11 cellular contexts compared by ENCODE assay signal in the genomic region with DNA sequence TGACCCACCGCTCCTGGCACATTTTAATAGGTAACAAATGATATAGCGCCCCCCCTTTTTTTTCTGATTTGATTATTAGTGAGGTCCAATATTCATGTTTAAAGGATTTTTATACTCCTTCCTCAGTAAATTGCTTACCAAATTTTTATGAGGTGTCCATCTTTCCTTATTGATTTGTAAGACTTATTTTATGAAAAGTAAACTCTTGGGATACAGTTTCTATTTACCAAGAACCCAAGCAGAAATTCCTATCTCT. TPM values are rescaled to one million over a fixed set of nuclear protein-coding genes. Genes with fewer than 3 reads are reported as not detected.
DNase-seq lines count a peak whose midpoint lies in the region; ATAC-seq and TF ChIP-seq lines count a peak whose summit lies in the region.
"Had no signal": no experiment of that assay in that cellular context is flagged by ENCODE, and none has a peak within 500 bp of the region (broad histone marks: within the 10 kb centered on the region; RNA-seq: fewer than 3 reads in every experiment).

No MANE protein-coding gene starts in this region.

- no peak for DNase-seq in activated naive CD4-positive, alpha-beta T cell treated with anti-CD3 and anti-CD28 coated beads, Interleukin-2, amount 50 U/mL, for 72 hours (ENCODE audit: low spot score in 2 of 2)
- no peak for DNase-seq in activated naive CD4-positive, alpha-beta T cell treated with anti-CD3 and anti-CD28 coated beads for 36 hours
- DNase-seq in PC-9 (no peak), kidney glomerular epithelial cell (lab: John Stamatoyannopoulos, UW) (no peak), GOT3 (lab: John Stamatoyannopoulos, UW) (no peak), MM.1S (no peak)
- no peak for DNase-seq in central memory CD8-positive, alpha-beta T cell (ENCODE audit: low spot score in 2 of 2)
- DNase-seq in stimulated activated effector memory CD8-positive, alpha-beta T cell treated with anti-CD3 and anti-CD28 coated beads, Interleukin-12 subunit alpha, Interleukin-12 subunit beta, amount 100 ng/mL, for 72 hours (ENCODE audit: low spot score in 2 of 2): no peak

- ATAC-seq in activated naive CD4-positive, alpha-beta T cell treated with anti-CD3 and anti-CD28 coated beads, Interleukin-2, amount 50 U/mL, for 72 hours: no peak
- no peak for ATAC-seq in central memory CD8-positive, alpha-beta T cell (replicated peaks; ENCODE audit: extremely low read depth, poor library complexity, severe bottlenecking)
- ATAC-seq in stimulated activated effector memory CD8-positive, alpha-beta T cell treated with anti-CD3 and anti-CD28 coated beads, Interleukin-12 subunit alpha, Interleukin-12 subunit beta, amount 100 ng/mL, for 72 hours: no peak
- ATAC-seq: esophagus mucosa had no signal

- no peaks in the 10 kb centered on the region for H3K9me3 Mint-ChIP-seq in activated naive CD4-positive, alpha-beta T cell treated with anti-CD3 and anti-CD28 coated beads, Interleukin-2, amount 50 U/mL, for 72 hours
- H3K9me3 Mint-ChIP-seq in activated naive CD4-positive, alpha-beta T cell treated with anti-CD3 and anti-CD28 coated beads for 36 hours: no peaks in the 10 kb centered on the region
- no peaks in the 10 kb centered on the region for H3K9me3 Mint-ChIP-seq in central memory CD8-positive, alpha-beta T cell
- no peaks in the 10 kb centered on the region for H3K9me3 Mint-ChIP-seq in stimulated activated effector memory CD8-positive, alpha-beta T cell treated with anti-CD3 and anti-CD28 coated beads, Interleukin-12 subunit alpha, Interleukin-12 subunit beta, amount 100 ng/mL, for 72 hours

- BruUV-seq in PC-9 (replicated peaks; lab: Mats Ljungman, UMichigan): no TSS peak

- no peak overlapping the region for H2AFZ ChIP-seq in PC-9
- no peak overlapping the region for H2AFZ ChIP-seq in MM.1S (ENCODE audit: low read length)

- H3K27me3 ChIP-seq in PC-9 (ENCODE audit: insufficient read depth, low read depth) (no peaks in the 10 kb centered on the region), MM.1S (replicated peaks; ENCODE audit: insufficient read depth, low read length) (no peaks in the 10 kb centered on the region)
- H3K27me3 ChIP-seq: cardiac muscle cell had no signal

- H3K27ac ChIP-seq in PC-9: no peak overlapping the region
- no peak overlapping the region for H3K27ac ChIP-seq in MM.1S (ENCODE audit: low read length)
- H3K27ac ChIP-seq: cardiac muscle cell had no signal

- H3K9me2 ChIP-seq in PC-9 (ENCODE audit: insufficient read depth) (no peaks in the 10 kb centered on the region), MM.1S (replicated peaks; ENCODE audit: insufficient read depth, low read length) (no peaks in the 10 kb centered on the region)

- peaks cover 22 to 28% of the 10 kb centered on the region in 2 donors for H3K36me3 Mint-ChIP-seq in activated naive CD4-positive, alpha-beta T cell treated with anti-CD3 and anti-CD28 coated beads, Interleukin-2, amount 50 U/mL, for 72 hours
- peaks cover 25% of the 10 kb centered on the region for H3K36me3 Mint-ChIP-seq in activated naive CD4-positive, alpha-beta T cell treated with anti-CD3 and anti-CD28 coated beads for 36 hours (ENCODE audit: low read depth)
- peaks cover 43% of the 10 kb centered on the region for H3K36me3 Mint-ChIP-seq in central memory CD8-positive, alpha-beta T cell (ENCODE audit: insufficient read depth)
- H3K36me3 Mint-ChIP-seq in stimulated activated effector memory CD8-positive, alpha-beta T cell treated with anti-CD3 and anti-CD28 coated beads, Interleukin-12 subunit alpha, Interleukin-12 subunit beta, amount 100 ng/mL, for 72 hours: peaks cover 62% of the 10 kb centered on the region

- H3K4me3 ChIP-seq in PC-9: peak overlapping the region; percentile 92; the same call in 1 of the 2 replicates
- H3K4me3 ChIP-seq in MM.1S (ENCODE audit: low read length): no peak overlapping the region
- H3K4me3 ChIP-seq: cardiac muscle cell, lung had no signal

- H3K27ac Mint-ChIP-seq in activated naive CD4-positive, alpha-beta T cell treated with anti-CD3 and anti-CD28 coated beads, Interleukin-2, amount 50 U/mL, for 72 hours: peak overlapping the region; percentile 44 to 82
- H3K27ac Mint-ChIP-seq in activated naive CD4-positive, alpha-beta T cell treated with anti-CD3 and anti-CD28 coated beads for 36 hours: no peak overlapping the region
- peak overlapping the region; percentile 100 for H3K27ac Mint-ChIP-seq in central memory CD8-positive, alpha-beta T cell (ENCODE audit: low read depth)
- peak overlapping the region; percentile 81 for H3K27ac Mint-ChIP-seq in stimulated activated effector memory CD8-positive, alpha-beta T cell treated with anti-CD3 and anti-CD28 coated beads, Interleukin-12 subunit alpha, Interleukin-12 subunit beta, amount 100 ng/mL, for 72 hours

- H3K9me3 ChIP-seq in PC-9 (ENCODE audit: insufficient read depth, low read depth) (no peaks in the 10 kb centered on the region), MM.1S (replicated peaks; ENCODE audit: insufficient read depth, low read length) (no peaks in the 10 kb centered on the region)

- no peak for TF ChIP-seq CTCF in PC-9 (conservative IDR thresholded peaks at IDR 0.05)
- TF ChIP-seq CTCF in MM.1S (IDR thresholded peaks at IDR 0.05; ENCODE audit: low read length): no peak

- H3K4me1 Mint-ChIP-seq in activated naive CD4-positive, alpha-beta T cell treated with anti-CD3 and anti-CD28 coated beads for 36 hours (ENCODE audit: low read depth): peaks cover 6% of the 10 kb centered on the region
- H3K4me1 Mint-ChIP-seq in central memory CD8-positive, alpha-beta T cell: peaks cover 14% of the 10 kb centered on the region
- peaks cover 7% of the 10 kb centered on the region for H3K4me1 Mint-ChIP-seq in stimulated activated effector memory CD8-positive, alpha-beta T cell treated with anti-CD3 and anti-CD28 coated beads, Interleukin-12 subunit alpha, Interleukin-12 subunit beta, amount 100 ng/mL, for 72 hours

- intact Hi-C loops in activated naive CD4-positive, alpha-beta T cell treated with anti-CD3 and anti-CD28 coated beads for 36 hours (cut with micrococcal nuclease): loop anchor here (10.0 kb wide), 1 partner anchor 764 kb away; no protein-coding TSS in a partner anchor
- intact Hi-C loops in PC-9 (cut with micrococcal nuclease; ENCODE audit: unreplicated experiment): no loop called here

- no peak overlapping the region for H3K4me3 Mint-ChIP-seq in activated naive CD4-positive, alpha-beta T cell treated with anti-CD3 and anti-CD28 coated beads for 36 hours
- H3K4me3 Mint-ChIP-seq in central memory CD8-positive, alpha-beta T cell: peak overlapping the region; percentile 77
- peak overlapping the region; percentile 89 for H3K4me3 Mint-ChIP-seq in stimulated activated effector memory CD8-positive, alpha-beta T cell treated with anti-CD3 and anti-CD28 coated beads, Interleukin-12 subunit alpha, Interleukin-12 subunit beta, amount 100 ng/mL, for 72 hours

- CTCF ChIA-PET in activated naive CD4-positive, alpha-beta T cell treated with anti-CD3 and anti-CD28 coated beads for 36 hours (lab: Charles Lee): no interaction called here
- CTCF ChIA-PET in PC-9 (lab: Charles Lee): interaction anchor here (0.7 kb wide), 1 partner anchor 62 kb away, joined by 10 read pairs; no protein-coding TSS in a partner anchor

- peaks cover 76% of the 10 kb centered on the region for H3F3A ChIP-seq in PC-9 (ENCODE audit: insufficient read depth, low read depth)
- H3F3A ChIP-seq in MM.1S (ENCODE audit: insufficient read depth, low read length): peaks cover 35% of the 10 kb centered on the region

- H4K20me1 ChIP-seq in PC-9 (ENCODE audit: insufficient read depth) (peaks cover 11% of the 10 kb centered on the region; the same call in 1 of the 2 replicates), MM.1S (ENCODE audit: insufficient read depth, low read length) (no peaks in the 10 kb centered on the region)

- H3K36me3 ChIP-seq in PC-9 (ENCODE audit: low read depth) (peaks cover 25% of the 10 kb centered on the region), MM.1S (replicated peaks; ENCODE audit: insufficient read depth, low read length) (0 out of 2 replicates have a peak, but pooled peaks cover 7% of the 10 kb centered on the region)

- H3K4me2 ChIP-seq in PC-9 (peak overlapping the region; percentile 92), MM.1S (ENCODE audit: low read depth, low read length) (no peak overlapping the region)

- POLR2A ChIA-PET in PC-9 (lab: Charles Lee; ENCODE audit: unreplicated experiment): no interaction called here

- no peak overlapping the region for H3K9ac ChIP-seq in MM.1S (ENCODE audit: low read length)

- no peaks in the 10 kb centered on the region for H3K79me2 ChIP-seq in PC-9 (ENCODE audit: low read depth)
- no peaks in the 10 kb centered on the region for H3K79me2 ChIP-seq in MM.1S (ENCODE audit: low read length)

- H3K4me1 ChIP-seq in PC-9 (replicated peaks; ENCODE audit: insufficient read depth): peaks cover 7% of the 10 kb centered on the region
- H3K4me1 ChIP-seq in MM.1S (ENCODE audit: low read length): no peaks in the 10 kb centered on the region

- H3K27me3 Mint-ChIP-seq in activated naive CD4-positive, alpha-beta T cell treated with anti-CD3 and anti-CD28 coated beads for 36 hours (ENCODE audit: low read depth): peaks cover 3% of the 10 kb centered on the region
- peaks cover 7% of the 10 kb centered on the region for H3K27me3 Mint-ChIP-seq in central memory CD8-positive, alpha-beta T cell

RNA-seq across cellular contexts. Expression of gene TRIM27, which starts 25.1 kb away (rescaled TPM):
- total RNA-seq in activated naive CD4-positive, alpha-beta T cell treated with anti-CD3 and anti-CD28 coated beads, Interleukin-2, amount 50 U/mL, for 72 hours: 10 to 100 TPM; 34.3 to 45.4 TPM
- total RNA-seq in activated naive CD4-positive, alpha-beta T cell treated with anti-CD3 and anti-CD28 coated beads for 36 hours: 10 to 100 TPM; 35.8 to 41.4 TPM
- 67.2 and 86.2 TPM in 2 replicates for total RNA-seq in PC-9 (2021)
